20 cellular contexts compared by ENCODE assay signal in the genomic region with DNA sequence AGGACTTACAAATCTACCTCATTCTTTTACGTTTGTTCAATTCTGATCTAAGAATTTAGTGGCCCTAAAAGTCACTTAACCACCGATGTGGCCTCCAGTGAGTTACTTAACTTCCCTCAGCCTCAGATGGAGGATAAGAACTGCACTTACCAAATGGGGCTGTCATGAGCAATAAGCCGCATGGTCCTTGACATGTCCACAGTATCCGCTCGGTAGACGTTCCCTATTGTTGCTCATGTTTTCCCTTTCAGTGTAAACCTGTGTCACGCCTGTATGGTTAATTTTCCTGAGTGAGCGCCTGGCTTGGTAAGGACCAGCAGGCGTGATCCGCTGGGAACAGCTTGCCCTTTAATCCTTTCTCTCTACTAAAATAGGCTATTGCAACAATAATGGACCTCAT. TPM values are rescaled to one million over a fixed set of nuclear protein-coding genes. Genes with fewer than 3 reads are reported as not detected.
"Had no signal": no experiment of that assay in that cellular context is flagged by ENCODE, and none has a peak within 500 bp of the region (broad histone marks: within the 10 kb centered on the region; RNA-seq: fewer than 3 reads in every experiment).

No MANE protein-coding gene starts in this region.

- ATAC-seq: activated CD8-positive, alpha-beta memory T cell treated with anti-CD3 and anti-CD28 coated beads, Interleukin-2, amount 10 ng/mL, durations not matched to agents 7 days and 5 days; activated CD8-positive, alpha-beta T cell treated with anti-CD3 and anti-CD28 coated beads for 36 hours; activated naive CD8-positive, alpha-beta T cell treated with anti-CD3 and anti-CD28 coated beads, Interleukin-2, amount 50 U/mL, for 24 hours; gastroesophageal sphincter; naive thymus-derived CD8-positive, alpha-beta T cell had no signal

- H3K4me3 Mint-ChIP-seq: activated CD4-positive, alpha-beta T cell treated with anti-CD3 and anti-CD28 coated beads, Interleukin-2, amount 10 ng/mL, durations not matched to agents 24 days and 14 days; activated CD8-positive, alpha-beta memory T cell treated with anti-CD3 and anti-CD28 coated beads, Interleukin-2, amount 10 ng/mL, durations not matched to agents 7 days and 5 days; activated CD8-positive, alpha-beta T cell treated with anti-CD3 and anti-CD28 coated beads for 36 hours; activated naive CD8-positive, alpha-beta T cell treated with anti-CD3 and anti-CD28 coated beads, Interleukin-2, amount 50 U/mL, for 24 hours; activated T-helper 1 cell treated with anti-CD3 and anti-CD28 coated beads, Interleukin-12 subunit alpha, Interleukin-12 subunit beta, Interleukin-2, Interleukin-4 antibody, amounts not matched to agents 30 ng/mL and 10 ng/mL and 1 ng/mL, durations not matched to agents 14 hours and 24 hours and 36 hours; type B pancreatic cell had no signal

- DNase-seq: activated CD8-positive, alpha-beta memory T cell treated with anti-CD3 and anti-CD28 coated beads, Interleukin-2, amount 10 ng/mL, durations not matched to agents 7 days and 5 days; activated CD8-positive, alpha-beta T cell treated with anti-CD3 and anti-CD28 coated beads for 36 hours; activated gamma-delta T cell; activated naive CD4-positive, alpha-beta T cell treated with anti-CD3 and anti-CD28 coated beads, Interleukin-2, amount 50 U/mL, for 16 hours; activated naive CD8-positive, alpha-beta T cell treated with anti-CD3 and anti-CD28 coated beads, Interleukin-2, amount 50 U/mL, for 24 hours; activated T-cell treated with anti-CD3 and anti-CD28 coated beads for 4 hours; cortex of kidney; head of caudate nucleus; hypothalamus; left ventricle myocardium inferior; naive thymus-derived CD8-positive, alpha-beta T cell; stimulated activated CD4-positive, alpha-beta T cell treated with anti-CD3 and anti-CD28 coated beads, Interleukin-2, amount 100 ng/mL, for 48 hours; stimulated activated CD8-positive, alpha-beta memory T cell treated with anti-CD3 and anti-CD28 coated beads, Interleukin-4, amount 100 ng/mL, for 48 hours; stimulated activated naive CD4-positive, alpha-beta T cell had no signal

- H3K27ac Mint-ChIP-seq: activated CD4-positive, alpha-beta T cell treated with anti-CD3 and anti-CD28 coated beads, Interleukin-2, amount 10 ng/mL, durations not matched to agents 24 days and 14 days; activated CD8-positive, alpha-beta memory T cell treated with anti-CD3 and anti-CD28 coated beads, Interleukin-2, amount 10 ng/mL, durations not matched to agents 7 days and 5 days; activated CD8-positive, alpha-beta T cell treated with anti-CD3 and anti-CD28 coated beads for 36 hours; activated naive CD8-positive, alpha-beta T cell treated with anti-CD3 and anti-CD28 coated beads, Interleukin-2, amount 50 U/mL, for 24 hours; activated T-helper 1 cell treated with anti-CD3 and anti-CD28 coated beads, Interleukin-12 subunit alpha, Interleukin-12 subunit beta, Interleukin-2, Interleukin-4 antibody, amounts not matched to agents 30 ng/mL and 10 ng/mL and 1 ng/mL, durations not matched to agents 14 hours and 24 hours and 36 hours; progenitor cell of endocrine pancreas; type B pancreatic cell had no signal

- H3K27me3 Mint-ChIP-seq: activated CD4-positive, alpha-beta T cell treated with anti-CD3 and anti-CD28 coated beads, Interleukin-2, amount 10 ng/mL, durations not matched to agents 24 days and 14 days; activated CD8-positive, alpha-beta memory T cell treated with anti-CD3 and anti-CD28 coated beads, Interleukin-2, amount 10 ng/mL, durations not matched to agents 7 days and 5 days; activated CD8-positive, alpha-beta T cell treated with anti-CD3 and anti-CD28 coated beads for 36 hours; activated naive CD8-positive, alpha-beta T cell treated with anti-CD3 and anti-CD28 coated beads, Interleukin-2, amount 50 U/mL, for 24 hours; naive thymus-derived CD8-positive, alpha-beta T cell; progenitor cell of endocrine pancreas; type B pancreatic cell had no signal

- H3K4me1 Mint-ChIP-seq: activated CD4-positive, alpha-beta T cell treated with anti-CD3 and anti-CD28 coated beads, Interleukin-2, amount 10 ng/mL, durations not matched to agents 24 days and 14 days; activated CD8-positive, alpha-beta memory T cell treated with anti-CD3 and anti-CD28 coated beads, Interleukin-2, amount 10 ng/mL, durations not matched to agents 7 days and 5 days; activated naive CD8-positive, alpha-beta T cell treated with anti-CD3 and anti-CD28 coated beads, Interleukin-2, amount 50 U/mL, for 24 hours; naive thymus-derived CD8-positive, alpha-beta T cell had no signal

- H3K9me3 Mint-ChIP-seq: activated CD4-positive, alpha-beta T cell treated with anti-CD3 and anti-CD28 coated beads, Interleukin-2, amount 10 ng/mL, durations not matched to agents 24 days and 14 days; activated CD8-positive, alpha-beta T cell treated with anti-CD3 and anti-CD28 coated beads for 36 hours; activated naive CD8-positive, alpha-beta T cell treated with anti-CD3 and anti-CD28 coated beads, Interleukin-2, amount 50 U/mL, for 24 hours; activated T-helper 1 cell treated with anti-CD3 and anti-CD28 coated beads, Interleukin-12 subunit alpha, Interleukin-12 subunit beta, Interleukin-2, Interleukin-4 antibody, amounts not matched to agents 30 ng/mL and 10 ng/mL and 1 ng/mL, durations not matched to agents 14 hours and 24 hours and 36 hours; naive thymus-derived CD8-positive, alpha-beta T cell; type B pancreatic cell had no signal

RNA-seq across cellular contexts. Expression of a gene that starts 60.0 kb away (rescaled TPM):
- polyA plus RNA-seq: cardiac muscle cell; naive thymus-derived CD8-positive, alpha-beta T cell had no signal
